ENCODE assay signal across 9 cellular contexts in genomic region chr18:25561923-25562322, GRCh38.
A peak's percentile ranks its signal among the peaks of the same experiment; 100 is the strongest.
DNase-seq lines count a peak whose midpoint lies in the region; ATAC-seq and TF ChIP-seq lines count a peak whose summit lies in the region.
"Had no signal": no experiment of that assay in that cellular context is flagged by ENCODE, and none has a peak within 500 bp of the region (broad histone marks: within the 10 kb centered on the region; RNA-seq: fewer than 3 reads in every experiment).

No MANE protein-coding gene starts in this region.

- H3F3A ChIP-seq in Loucy (ENCODE audit: low read depth), result no peaks in the 10 kb centered on the region

- ATAC-seq in HG03460 (IDR thresholded peaks at IDR 0.05; ENCODE audit: unreplicated experiment), result no peak
- ATAC-seq in esophagus mucosa, result no peak
- ATAC-seq: activated T-cell treated with anti-CD3 and anti-CD28 coated beads, Interleukin-2, amount 50 U/mL, for 72 hours had no signal

- H3K9me3 ChIP-seq in Loucy (ENCODE audit: insufficient read depth, low read depth, low read length), result no peaks in the 10 kb centered on the region

- H3K4me3 ChIP-seq in Loucy (ENCODE audit: low read length, poor library complexity, severe bottlenecking), result no peak overlapping the region
- no peak overlapping the region for H3K4me3 ChIP-seq in cardiac fibroblast (replicated peaks in 1 of 2; ENCODE audit: low read depth in 2 of 2, low read length in 2 of 2)

- no peaks in the 10 kb centered on the region for H3K79me2 ChIP-seq in Loucy (ENCODE audit: insufficient read depth, low read length)

- H4K20me1 ChIP-seq in Loucy (ENCODE audit: insufficient read depth, low read length, poor library complexity, severe bottlenecking), result no peaks in the 10 kb centered on the region

- no peaks in the 10 kb centered on the region for H3K4me1 ChIP-seq in Loucy (ENCODE audit: insufficient read depth, low read length, poor library complexity, severe bottlenecking)

- no peak overlapping the region for H3K9ac ChIP-seq in Loucy (ENCODE audit: low read depth, low read length, poor library complexity, severe bottlenecking)

- no peaks in the 10 kb centered on the region for H3K9me2 ChIP-seq in Loucy (replicated peaks; ENCODE audit: low read depth, low read length)

- H3K4me2 ChIP-seq in Loucy (ENCODE audit: low read depth, low read length, poor library complexity, severe bottlenecking), result no peak overlapping the region

- H3K27me3 ChIP-seq in Loucy (ENCODE audit: insufficient read depth, low read length, poor library complexity, severe bottlenecking), result no peaks in the 10 kb centered on the region

- peak overlapping the region; percentile 55; the same call in 1 of the 2 replicates for H2AFZ ChIP-seq in Loucy (ENCODE audit: low read length)

- TF ChIP-seq CTCF in Loucy (conservative IDR thresholded peaks at IDR 0.05; ENCODE audit: low read length) (peak; percentile 43), cardiac fibroblast (IDR thresholded peaks at IDR 0.05; ENCODE audit: low read depth, low read length) (peak; percentile 19)

- H3K36me3 ChIP-seq in Loucy (ENCODE audit: insufficient read depth, low read length), result no peaks in the 10 kb centered on the region

- DNase-seq in NOMO-1 treated with DMSO at 0.1 percent for 48 hours (lab: John Stamatoyannopoulos, UW; ENCODE audit: unreplicated experiment), result peak; percentile 34
- no peak for DNase-seq in NOMO-1 treated with dmso at 0.1 percent for 144 hours (lab: John Stamatoyannopoulos, UW; ENCODE audit: unreplicated experiment)
- peak; percentile 27 to 36 for DNase-seq in cardiac fibroblast (ENCODE audit: low read depth in 2 of 2)
- DNase-seq in renal cortical epithelial cell (ENCODE audit: low read depth), result peak; percentile 2
- no peak for DNase-seq in stimulated activated naive CD4-positive, alpha-beta T cell (lab: John Stamatoyannopoulos, UW)

Comparison
In these comparisons a context has a peak if more than half of its experiments do, and no peak if none do; other contexts are left out.
1. DNase-seq: peak in NOMO-1 treated with DMSO at 0.1 percent for 48 hours (single experiment), cardiac fibroblast (2 of 2) and renal cortical epithelial cell (single experiment); none in NOMO-1 treated with dmso at 0.1 percent for 144 hours (single experiment) and stimulated activated naive CD4-positive, alpha-beta T cell (0 of 6).